Comparison of ENCODE assay signal across 1 cellular context in genomic region chr2:46747297-46747818, GRCh38.
TF ChIP-seq lines count a peak whose summit lies in the region.

No MANE protein-coding gene starts in this region.

TF ChIP-seq in K562, 482 proteins besides CTCF, POLR2A, EP300 and RAD21 (continued from another document):
- peak; percentile 71 for TF ChIP-seq ZBTB40 (IDR thresholded peaks at IDR 0.05)
- no peak for TF ChIP-seq ZBTB40 (CRISPR knock-in tag; IDR thresholded peaks at IDR 0.05)
- no peak for TF ChIP-seq SMAD2 (IDR thresholded peaks at IDR 0.05; ENCODE audit: low read depth, low read length)
- TF ChIP-seq TCFL5 (CRISPR knock-in tag; conservative IDR thresholded peaks at IDR 0.05) = no peak
- no peak for TF ChIP-seq MEF2A (IDR thresholded peaks at IDR 0.05; ENCODE audit: control insufficient read depth, low read depth, low read length)
- no peak for TF ChIP-seq IRF1 (CRISPR knock-in tag; IDR thresholded peaks at IDR 0.05; ENCODE audit: borderline replicate concordance)
- no peak for TF ChIP-seq EHMT2 (IDR thresholded peaks at IDR 0.05)
- TF ChIP-seq ZNF165 (CRISPR knock-in tag; IDR thresholded peaks at IDR 0.05; ENCODE audit: borderline replicate concordance) = no peak
- TF ChIP-seq HMG20B (CRISPR knock-in tag; IDR thresholded peaks at IDR 0.05) = no peak
- TF ChIP-seq, protein P1, sequence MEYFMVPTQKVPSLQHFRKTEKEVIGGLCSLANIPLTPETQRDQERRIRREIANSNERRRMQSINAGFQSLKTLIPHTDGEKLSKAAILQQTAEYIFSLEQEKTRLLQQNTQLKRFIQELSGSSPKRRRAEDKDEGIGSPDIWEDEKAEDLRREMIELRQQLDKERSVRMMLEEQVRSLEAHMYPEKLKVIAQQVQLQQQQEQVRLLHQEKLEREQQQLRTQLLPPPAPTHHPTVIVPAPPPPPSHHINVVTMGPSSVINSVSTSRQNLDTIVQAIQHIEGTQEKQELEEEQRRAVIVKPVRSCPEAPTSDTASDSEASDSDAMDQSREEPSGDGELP (CRISPR knock-in tag; IDR thresholded peaks at IDR 0.05; ENCODE audit: borderline replicate concordance) = no peak
- TF ChIP-seq HMBOX1 (IDR thresholded peaks at IDR 0.05) = peak; percentile 62; the same call in 1 of the 2 replicates
- TF ChIP-seq FOXJ3 (CRISPR knock-in tag; IDR thresholded peaks at IDR 0.05) = no peak
- TF ChIP-seq CEBPB (tag; IDR thresholded peaks at IDR 0.05) = peak; percentile 26; the same call in 1 of the 2 replicates
- TF ChIP-seq ARNT (IDR thresholded peaks at IDR 0.05) = no peak
- TF ChIP-seq ZNF384 (IDR thresholded peaks at IDR 0.05; ENCODE audit: low read depth, low read length) = no peak
- TF ChIP-seq CREM (IDR thresholded peaks at IDR 0.05; ENCODE audit: low read depth) = no peak
TF ChIP-seq in K562: peak in this region for 3.
